Comparison of ENCODE assay signal across 10 cellular contexts in the genomic region with DNA sequence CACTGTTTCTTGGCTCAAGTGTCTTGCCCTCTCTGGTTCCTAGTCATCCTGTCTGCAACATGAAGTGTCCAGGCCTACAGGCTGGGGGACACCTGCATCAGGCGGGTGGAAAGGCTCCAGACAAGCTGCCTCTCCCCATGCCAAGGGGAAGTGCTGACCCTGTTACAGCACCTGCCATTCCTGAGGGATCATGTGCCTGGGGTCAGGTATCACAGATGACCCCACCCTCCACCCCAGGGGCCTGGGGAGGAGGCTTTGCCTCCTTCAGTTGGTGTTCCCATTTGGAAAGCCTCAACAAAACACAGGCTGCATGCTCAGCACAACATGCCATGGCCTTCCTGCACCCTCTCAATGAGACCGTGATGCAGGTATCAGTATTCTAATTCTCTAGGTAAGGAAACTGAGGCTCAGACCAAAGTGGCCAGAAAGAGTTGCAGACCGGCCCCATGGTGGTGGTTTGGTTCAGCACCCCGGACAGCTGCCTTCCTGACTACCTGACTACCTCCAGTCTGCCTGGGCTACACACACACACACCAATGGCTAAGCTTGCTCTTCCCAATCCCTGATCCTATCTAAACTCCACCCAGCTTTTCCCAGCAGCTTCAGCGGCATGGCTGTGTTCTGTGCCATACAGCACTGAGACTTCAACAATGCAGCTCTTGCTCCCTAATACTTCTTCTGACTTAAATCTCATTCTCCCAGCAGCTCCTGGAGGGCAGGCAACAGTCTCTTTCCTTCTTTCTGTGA.
A peak's percentile ranks its signal among the peaks of the same experiment; 100 is the strongest.
DNase-seq lines count a peak whose midpoint lies in the region; ATAC-seq and TF ChIP-seq lines count a peak whose summit lies in the region.
"Had no signal": no experiment of that assay in that cellular context is flagged by ENCODE, and none has a peak within 500 bp of the region (broad histone marks: within the 10 kb centered on the region; RNA-seq: fewer than 3 reads in every experiment).

No MANE protein-coding gene starts in this region.

- no peak overlapping the region for H3K9ac ChIP-seq in SK-N-MC (ENCODE audit: insufficient read length)

- H3K36me3 Mint-ChIP-seq in activated T-helper 17 cell treated with anti-CD3 and anti-CD28 coated beads, Interleukin-2, amount 50 U/mL, for 72 hours (ENCODE audit: low read depth): no peaks in the 10 kb centered on the region
- H3K36me3 Mint-ChIP-seq: memory B cell had no signal

- no peak overlapping the region for H3K4me3 ChIP-seq in SK-N-MC
- H3K4me3 ChIP-seq in fibroblast of villous mesenchyme (ENCODE audit: low read depth, low read length): no peak overlapping the region

- no peaks in the 10 kb centered on the region for H3K36me3 ChIP-seq in SK-N-MC (ENCODE audit: insufficient read depth, low read length)

- no peaks in the 10 kb centered on the region for H3K9me3 Mint-ChIP-seq in activated T-helper 17 cell treated with anti-CD3 and anti-CD28 coated beads, Interleukin-2, amount 50 U/mL, for 72 hours

- DNase-seq in stimulated activated CD4-positive, alpha-beta T cell treated with anti-CD3 and anti-CD28 coated beads, Interleukin-4, amount 100 ng/mL, for 1 hour: peak; percentile 8
- no peak for DNase-seq in stimulated activated CD4-positive, alpha-beta T cell treated with anti-CD3 and anti-CD28 coated beads, Interleukin-4, amount 100 ng/mL, for 4 hours
- DNase-seq in SK-N-MC (ENCODE audit: low read depth, low spot score): peak; percentile 3
- peak; percentile 22 for DNase-seq in fibroblast of villous mesenchyme (ENCODE audit: low read depth)
- DNase-seq in germinal center (ENCODE audit: low spot score): no peak
- DNase-seq: amygdala had no signal

- H3K4me3 Mint-ChIP-seq in activated T-helper 17 cell treated with anti-CD3 and anti-CD28 coated beads, Interleukin-2, amount 50 U/mL, for 72 hours: no peak overlapping the region
- H3K4me3 Mint-ChIP-seq: memory B cell had no signal

- no peak overlapping the region for H3K27ac ChIP-seq in SK-N-MC

- no peaks in the 10 kb centered on the region for H3K9me3 ChIP-seq in SK-N-MC (ENCODE audit: low read depth, low read length)

- peaks cover 16% of the 10 kb centered on the region for H3K27me3 Mint-ChIP-seq in activated T-helper 17 cell treated with anti-CD3 and anti-CD28 coated beads, Interleukin-2, amount 50 U/mL, for 72 hours

- H3K4me1 Mint-ChIP-seq in activated T-helper 17 cell treated with anti-CD3 and anti-CD28 coated beads, Interleukin-2, amount 50 U/mL, for 72 hours: no peaks in the 10 kb centered on the region
- H3K4me1 Mint-ChIP-seq: memory B cell had no signal

- TF ChIP-seq CTCF in fibroblast of villous mesenchyme (IDR thresholded peaks at IDR 0.05; ENCODE audit: insufficient read depth, low read depth, low read length): no peak

- ATAC-seq in HG03520 (IDR thresholded peaks at IDR 0.05; ENCODE audit: unreplicated experiment) (no peak), GM21447 (IDR thresholded peaks at IDR 0.05; ENCODE audit: unreplicated experiment) (no peak)
- ATAC-seq in activated T-helper 17 cell treated with anti-CD3 and anti-CD28 coated beads, Interleukin-2, amount 50 U/mL, for 72 hours (replicated peaks): no peak

- no peak overlapping the region for H3K27ac Mint-ChIP-seq in activated T-helper 17 cell treated with anti-CD3 and anti-CD28 coated beads, Interleukin-2, amount 50 U/mL, for 72 hours
- H3K27ac Mint-ChIP-seq: memory B cell had no signal

Comparison
In these comparisons a context has a peak if more than half of its experiments do, and no peak if none do; other contexts are left out.
1. DNase-seq: peak in stimulated activated CD4-positive, alpha-beta T cell treated with anti-CD3 and anti-CD28 coated beads, Interleukin-4, amount 100 ng/mL, for 1 hour (single experiment), SK-N-MC (single experiment) and fibroblast of villous mesenchyme (single experiment); none in stimulated activated CD4-positive, alpha-beta T cell treated with anti-CD3 and anti-CD28 coated beads, Interleukin-4, amount 100 ng/mL, for 4 hours (0 of 2) and germinal center (single experiment).